1 cellular context compared by ENCODE assay signal in genomic region chr10:75651452-75651851, GRCh38.
TF ChIP-seq lines count a peak whose summit lies in the region.

No MANE protein-coding gene starts in this region.

TF ChIP-seq in H1, 55 proteins besides CTCF, POLR2A, EP300 and RAD21 (continued from another document):
- TF ChIP-seq, protein P1, sequence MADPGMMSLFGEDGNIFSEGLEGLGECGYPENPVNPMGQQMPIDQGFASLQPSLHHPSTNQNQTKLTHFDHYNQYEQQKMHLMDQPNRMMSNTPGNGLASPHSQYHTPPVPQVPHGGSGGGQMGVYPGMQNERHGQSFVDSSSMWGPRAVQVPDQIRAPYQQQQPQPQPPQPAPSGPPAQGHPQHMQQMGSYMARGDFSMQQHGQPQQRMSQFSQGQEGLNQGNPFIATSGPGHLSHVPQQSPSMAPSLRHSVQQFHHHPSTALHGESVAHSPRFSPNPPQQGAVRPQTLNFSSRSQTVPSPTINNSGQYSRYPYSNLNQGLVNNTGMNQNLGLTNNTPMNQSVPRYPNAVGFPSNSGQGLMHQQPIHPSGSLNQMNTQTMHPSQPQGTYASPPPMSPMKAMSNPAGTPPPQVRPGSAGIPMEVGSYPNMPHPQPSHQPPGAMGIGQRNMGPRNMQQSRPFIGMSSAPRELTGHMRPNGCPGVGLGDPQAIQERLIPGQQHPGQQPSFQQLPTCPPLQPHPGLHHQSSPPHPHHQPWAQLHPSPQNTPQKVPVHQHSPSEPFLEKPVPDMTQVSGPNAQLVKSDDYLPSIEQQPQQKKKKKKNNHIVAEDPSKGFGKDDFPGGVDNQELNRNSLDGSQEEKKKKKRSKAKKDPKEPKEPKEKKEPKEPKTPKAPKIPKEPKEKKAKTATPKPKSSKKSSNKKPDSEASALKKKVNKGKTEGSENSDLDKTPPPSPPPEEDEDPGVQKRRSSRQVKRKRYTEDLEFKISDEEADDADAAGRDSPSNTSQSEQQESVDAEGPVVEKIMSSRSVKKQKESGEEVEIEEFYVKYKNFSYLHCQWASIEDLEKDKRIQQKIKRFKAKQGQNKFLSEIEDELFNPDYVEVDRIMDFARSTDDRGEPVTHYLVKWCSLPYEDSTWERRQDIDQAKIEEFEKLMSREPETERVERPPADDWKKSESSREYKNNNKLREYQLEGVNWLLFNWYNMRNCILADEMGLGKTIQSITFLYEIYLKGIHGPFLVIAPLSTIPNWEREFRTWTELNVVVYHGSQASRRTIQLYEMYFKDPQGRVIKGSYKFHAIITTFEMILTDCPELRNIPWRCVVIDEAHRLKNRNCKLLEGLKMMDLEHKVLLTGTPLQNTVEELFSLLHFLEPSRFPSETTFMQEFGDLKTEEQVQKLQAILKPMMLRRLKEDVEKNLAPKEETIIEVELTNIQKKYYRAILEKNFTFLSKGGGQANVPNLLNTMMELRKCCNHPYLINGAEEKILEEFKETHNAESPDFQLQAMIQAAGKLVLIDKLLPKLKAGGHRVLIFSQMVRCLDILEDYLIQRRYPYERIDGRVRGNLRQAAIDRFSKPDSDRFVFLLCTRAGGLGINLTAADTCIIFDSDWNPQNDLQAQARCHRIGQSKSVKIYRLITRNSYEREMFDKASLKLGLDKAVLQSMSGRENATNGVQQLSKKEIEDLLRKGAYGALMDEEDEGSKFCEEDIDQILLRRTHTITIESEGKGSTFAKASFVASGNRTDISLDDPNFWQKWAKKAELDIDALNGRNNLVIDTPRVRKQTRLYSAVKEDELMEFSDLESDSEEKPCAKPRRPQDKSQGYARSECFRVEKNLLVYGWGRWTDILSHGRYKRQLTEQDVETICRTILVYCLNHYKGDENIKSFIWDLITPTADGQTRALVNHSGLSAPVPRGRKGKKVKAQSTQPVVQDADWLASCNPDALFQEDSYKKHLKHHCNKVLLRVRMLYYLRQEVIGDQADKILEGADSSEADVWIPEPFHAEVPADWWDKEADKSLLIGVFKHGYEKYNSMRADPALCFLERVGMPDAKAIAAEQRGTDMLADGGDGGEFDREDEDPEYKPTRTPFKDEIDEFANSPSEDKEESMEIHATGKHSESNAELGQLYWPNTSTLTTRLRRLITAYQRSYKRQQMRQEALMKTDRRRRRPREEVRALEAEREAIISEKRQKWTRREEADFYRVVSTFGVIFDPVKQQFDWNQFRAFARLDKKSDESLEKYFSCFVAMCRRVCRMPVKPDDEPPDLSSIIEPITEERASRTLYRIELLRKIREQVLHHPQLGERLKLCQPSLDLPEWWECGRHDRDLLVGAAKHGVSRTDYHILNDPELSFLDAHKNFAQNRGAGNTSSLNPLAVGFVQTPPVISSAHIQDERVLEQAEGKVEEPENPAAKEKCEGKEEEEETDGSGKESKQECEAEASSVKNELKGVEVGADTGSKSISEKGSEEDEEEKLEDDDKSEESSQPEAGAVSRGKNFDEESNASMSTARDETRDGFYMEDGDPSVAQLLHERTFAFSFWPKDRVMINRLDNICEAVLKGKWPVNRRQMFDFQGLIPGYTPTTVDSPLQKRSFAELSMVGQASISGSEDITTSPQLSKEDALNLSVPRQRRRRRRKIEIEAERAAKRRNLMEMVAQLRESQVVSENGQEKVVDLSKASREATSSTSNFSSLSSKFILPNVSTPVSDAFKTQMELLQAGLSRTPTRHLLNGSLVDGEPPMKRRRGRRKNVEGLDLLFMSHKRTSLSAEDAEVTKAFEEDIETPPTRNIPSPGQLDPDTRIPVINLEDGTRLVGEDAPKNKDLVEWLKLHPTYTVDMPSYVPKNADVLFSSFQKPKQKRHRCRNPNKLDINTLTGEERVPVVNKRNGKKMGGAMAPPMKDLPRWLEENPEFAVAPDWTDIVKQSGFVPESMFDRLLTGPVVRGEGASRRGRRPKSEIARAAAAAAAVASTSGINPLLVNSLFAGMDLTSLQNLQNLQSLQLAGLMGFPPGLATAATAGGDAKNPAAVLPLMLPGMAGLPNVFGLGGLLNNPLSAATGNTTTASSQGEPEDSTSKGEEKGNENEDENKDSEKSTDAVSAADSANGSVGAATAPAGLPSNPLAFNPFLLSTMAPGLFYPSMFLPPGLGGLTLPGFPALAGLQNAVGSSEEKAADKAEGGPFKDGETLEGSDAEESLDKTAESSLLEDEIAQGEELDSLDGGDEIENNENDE (IDR thresholded peaks at IDR 0.05; ENCODE audit: insufficient replicate concordance, low read length) = no peak
- TF ChIP-seq POU5F1 (IDR thresholded peaks at IDR 0.05; ENCODE audit: low read depth, low read length) = no peak
- TF ChIP-seq TAF7 (optimal IDR thresholded peaks at IDR 0.05; ENCODE audit: borderline replicate concordance, low read depth, low read length) = no peak
- TF ChIP-seq CHD2 (IDR thresholded peaks at IDR 0.05; ENCODE audit: low read length) = no peak
- TF ChIP-seq TCF12 (IDR thresholded peaks at IDR 0.05; ENCODE audit: low read depth, low read length) = no peak
- TF ChIP-seq, protein P2, sequence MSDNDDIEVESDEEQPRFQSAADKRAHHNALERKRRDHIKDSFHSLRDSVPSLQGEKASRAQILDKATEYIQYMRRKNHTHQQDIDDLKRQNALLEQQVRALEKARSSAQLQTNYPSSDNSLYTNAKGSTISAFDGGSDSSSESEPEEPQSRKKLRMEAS (IDR thresholded peaks at IDR 0.05) = no peak
- TF ChIP-seq FOSL1 (IDR thresholded peaks at IDR 0.05; ENCODE audit: insufficient read depth, low read depth, low read length) = no peak
- no peak for TF ChIP-seq RXRA (IDR thresholded peaks at IDR 0.05; ENCODE audit: insufficient read depth, low read depth, low read length)
- TF ChIP-seq JUN (IDR thresholded peaks at IDR 0.05; ENCODE audit: low read depth, low read length) = no peak
- no peak for TF ChIP-seq YY1 (IDR thresholded peaks at IDR 0.05; ENCODE audit: low read depth, low read length)
- TF ChIP-seq HDAC6 (IDR thresholded peaks at IDR 0.05; ENCODE audit: low read depth, low read length) = no peak
- TF ChIP-seq RBBP5 (IDR thresholded peaks at IDR 0.05; ENCODE audit: borderline replicate concordance, low read depth, low read length) = no peak
- no peak for TF ChIP-seq ASH2L (IDR thresholded peaks at IDR 0.05; ENCODE audit: low read length)
- no peak for TF ChIP-seq SUZ12 (IDR thresholded peaks at IDR 0.05; ENCODE audit: low read length)
